ENCODE assay signal across 8 cellular contexts in the genomic region with DNA sequence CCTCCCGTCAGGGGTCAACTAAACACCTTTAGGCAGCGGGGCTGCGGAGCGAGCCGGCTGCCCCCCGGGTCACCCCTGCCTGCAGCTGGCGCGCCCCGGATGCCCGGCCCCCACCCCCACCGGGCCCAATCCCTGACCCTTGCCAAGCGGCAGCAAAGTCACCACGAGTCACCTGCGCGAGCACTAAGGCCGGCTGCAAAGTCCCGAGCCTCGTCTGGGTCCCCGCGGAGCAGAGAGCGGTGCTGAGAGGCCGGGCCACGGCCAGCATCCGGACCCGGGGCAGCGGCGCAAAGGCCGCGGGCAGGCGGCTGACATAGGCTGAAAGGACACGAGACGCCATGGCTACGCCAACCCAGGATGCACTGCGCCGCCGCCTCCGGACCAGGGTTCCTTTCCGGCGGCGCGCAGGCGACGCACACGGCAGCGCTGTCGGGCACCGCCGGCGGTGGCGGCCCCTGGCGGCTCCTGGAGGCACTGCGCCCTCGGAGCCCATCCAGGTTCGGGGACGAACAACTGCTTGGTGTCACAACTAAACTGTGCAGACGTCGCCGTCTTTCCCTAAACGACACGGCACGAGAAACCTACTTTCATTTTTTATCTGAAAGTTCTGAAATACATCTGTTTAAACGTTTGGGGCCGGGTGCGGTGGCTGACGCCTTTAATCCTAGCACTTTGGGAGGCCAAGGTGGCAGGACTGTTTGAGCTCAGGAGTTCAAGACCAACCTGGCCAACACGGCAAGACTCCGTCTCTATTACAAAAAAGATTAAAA. TPM values are rescaled to one million over a fixed set of nuclear protein-coding genes. Genes with fewer than 3 reads are reported as not detected.
A peak's percentile ranks its signal among the peaks of the same experiment; 100 is the strongest.
DNase-seq lines count a peak whose midpoint lies in the region; ATAC-seq and TF ChIP-seq lines count a peak whose summit lies in the region.

A gene (minus strand): TSS at position 366 of the 770 bp plus-strand sequence. CDS start 26 bp downstream, at position 340.

- H3K4me1 ChIP-seq in Loucy (ENCODE audit: insufficient read depth, low read length, poor library complexity, severe bottlenecking) = peaks cover 9% of the 10 kb centered on the region
- peaks cover 5% of the 10 kb centered on the region for H3K4me1 ChIP-seq in foreskin keratinocyte
- H3K4me1 ChIP-seq in neuron (ENCODE audit: insufficient read depth, low read length) = peaks cover 5% of the 10 kb centered on the region

- H3K27me3 ChIP-seq in H7 (ENCODE audit: control insufficient read depth, insufficient read depth, low read length) = no peaks in the 10 kb centered on the region
- H3K27me3 ChIP-seq in Loucy (ENCODE audit: insufficient read depth, low read length, poor library complexity, severe bottlenecking) = no peaks in the 10 kb centered on the region
- no peaks in the 10 kb centered on the region for H3K27me3 ChIP-seq in foreskin keratinocyte
- no peaks in the 10 kb centered on the region for H3K27me3 ChIP-seq in neuron (ENCODE audit: insufficient read depth, low read length)

- H3K4me2 ChIP-seq in Loucy (ENCODE audit: low read depth, low read length, poor library complexity, severe bottlenecking) = peak within 1 kb of the TSS; percentile 100

- H3K27ac ChIP-seq in foreskin keratinocyte = peak within 1 kb of the TSS; percentile 71

- H3K9me3 ChIP-seq in Loucy (ENCODE audit: insufficient read depth, low read depth, low read length) = no peaks in the 10 kb centered on the region
- H3K9me3 ChIP-seq in neuron (ENCODE audit: low read length) = no peaks in the 10 kb centered on the region

- ATAC-seq in foreskin keratinocyte = peak; percentile 97

- H4K20me1 ChIP-seq in Loucy (ENCODE audit: insufficient read depth, low read length, poor library complexity, severe bottlenecking) = peaks cover 38% of the 10 kb centered on the region

- H3K4me3 ChIP-seq in H7 (ENCODE audit: insufficient read depth, low read depth, low read length) (peak within 1 kb of the TSS; percentile 92), Loucy (ENCODE audit: low read length, poor library complexity, severe bottlenecking) (peak within 1 kb of the TSS; percentile 96), neuron (ENCODE audit: low read length) (peak within 1 kb of the TSS; percentile 100)

- H2AFZ ChIP-seq in Loucy (ENCODE audit: low read length) = peak within 1 kb of the TSS; percentile 98
- peak within 1 kb of the TSS; percentile 82 for H2AFZ ChIP-seq in neuron (ENCODE audit: low read depth, low read length)

- H3K36me3 ChIP-seq in H7 (replicated peaks; ENCODE audit: control insufficient read depth, insufficient read depth, low read length) = peaks cover 16% of the 10 kb centered on the region
- peaks cover 13% of the 10 kb centered on the region; the same call in 1 of the 2 replicates for H3K36me3 ChIP-seq in Loucy (ENCODE audit: insufficient read depth, low read length)
- peaks cover 31% of the 10 kb centered on the region for H3K36me3 ChIP-seq in neuron (ENCODE audit: insufficient read depth, low read length)

- TF ChIP-seq CTCF in Loucy (conservative IDR thresholded peaks at IDR 0.05; ENCODE audit: low read length) (peak; percentile 81), foreskin keratinocyte (conservative IDR thresholded peaks at IDR 0.05) (peak; percentile 99)

- H3K9ac ChIP-seq in Loucy (ENCODE audit: low read depth, low read length, poor library complexity, severe bottlenecking) = peak within 1 kb of the TSS; percentile 92

- H3F3A ChIP-seq in Loucy (ENCODE audit: low read depth) = no peaks in the 10 kb centered on the region

- no peaks in the 10 kb centered on the region for H3K9me2 ChIP-seq in Loucy (replicated peaks; ENCODE audit: low read depth, low read length)

- DNase-seq in GF-D8 (lab: John Stamatoyannopoulos, UW) = peak; percentile 54
- peak; percentile 93 for DNase-seq in H7
- DNase-seq in SHP77 (lab: John Stamatoyannopoulos, UW) = peak; percentile 37 to 62
- peak; percentile 90 for DNase-seq in activated gamma-delta T cell treated with Interleukin-2 at 50 U/mL for 16 hours
- DNase-seq in foreskin keratinocyte = peak; percentile 59 to 75
- peak; percentile 77 for DNase-seq in stromal cell of bone marrow (ENCODE audit: low read depth)

- H3K79me2 ChIP-seq in Loucy (ENCODE audit: insufficient read depth, low read length) = peaks cover 47% of the 10 kb centered on the region

RNA-seq across cellular contexts. Expression of the gene that starts here (rescaled TPM):
- 304 and 426 TPM in 2 replicates for total RNA-seq in H7 (2014; rRNA removed; shearing (Covaris generic))
- total RNA-seq in foreskin keratinocyte = 151 and 154 TPM in 2 replicates
- 224 and 237 TPM in 2 replicates for polyA plus RNA-seq in foreskin keratinocyte

Comparison
In these comparisons a context has a peak if more than half of its experiments do, and no peak if none do; other contexts are left out.
1. Peak in every context shown above with its lines: DNase-seq, ATAC-seq, H3K4me3 ChIP-seq and H3K27ac ChIP-seq.